ENCODE assay signal across 10 cellular contexts in the genomic region with DNA sequence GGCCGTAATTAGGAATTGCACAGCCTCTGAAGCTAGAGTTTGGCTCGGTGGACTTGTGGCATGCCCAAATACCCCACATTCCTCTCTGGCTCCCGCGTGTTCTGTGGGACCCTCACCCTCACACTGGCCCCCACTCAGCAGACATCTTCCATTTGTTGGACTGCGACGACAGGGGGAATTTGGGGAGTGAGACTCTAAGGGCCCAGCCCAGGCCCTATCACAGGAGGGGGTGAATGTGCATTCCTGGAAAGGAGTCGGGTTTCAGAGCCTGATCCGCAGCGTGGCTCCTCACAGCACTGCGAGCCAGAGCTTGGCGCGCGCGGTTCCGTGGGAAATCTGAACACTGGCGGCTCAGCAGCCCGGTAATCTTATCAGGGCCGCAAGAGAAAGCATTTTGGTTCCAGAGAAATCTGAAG. TPM values are rescaled to one million over a fixed set of nuclear protein-coding genes. Genes with fewer than 3 reads are reported as not detected.
DNase-seq lines count a peak whose midpoint lies in the region; ATAC-seq and TF ChIP-seq lines count a peak whose summit lies in the region.
"Had no signal": no experiment of that assay in that cellular context is flagged by ENCODE, and none has a peak within 500 bp of the region (broad histone marks: within the 10 kb centered on the region; RNA-seq: fewer than 3 reads in every experiment).

No MANE protein-coding gene starts in this region.

- H2AFZ ChIP-seq in hepatocyte = no peak overlapping the region

- no peaks in the 10 kb centered on the region for H3K9me3 Mint-ChIP-seq in HFFc6

- H3K9me3 ChIP-seq in WERI-Rb-1 (ENCODE audit: severe bottlenecking) (no peaks in the 10 kb centered on the region), hepatocyte (ENCODE audit: low read depth) (no peaks in the 10 kb centered on the region)

- ATAC-seq in sciatic nerve (peak; percentile 51), HG03460 (IDR thresholded peaks at IDR 0.05; ENCODE audit: unreplicated experiment) (no peak)
- ATAC-seq: esophagus mucosa had no signal

- H3K27me3 Mint-ChIP-seq in HFFc6 (ENCODE audit: insufficient read depth) = peaks cover 56% of the 10 kb centered on the region

- no peaks in the 10 kb centered on the region for H3K36me3 ChIP-seq in WERI-Rb-1
- H3K36me3 ChIP-seq in hepatocyte (replicated peaks; ENCODE audit: insufficient read depth, low read depth) = no peaks in the 10 kb centered on the region

- DNase-seq in NCI-H2227 (lab: John Stamatoyannopoulos, UW; ENCODE audit: unreplicated experiment) (peak; percentile 25), NCI-H2227 treated with DMSO at 0.1 percent for 48 hours (lab: John Stamatoyannopoulos, UW) (no peak), WERI-Rb-1 (peak; percentile 17), hepatocyte (ENCODE audit: low spot score) (peak; percentile 21), sciatic nerve (ENCODE audit: low spot score) (no peak), HFFc6 (no peak), SW 1271 (lab: John Stamatoyannopoulos, UW) (no peak)
- DNase-seq: 8988T had no signal

- H3K27ac ChIP-seq in WERI-Rb-1 (no peak overlapping the region), hepatocyte (no peak overlapping the region)

- H3K4me3 Mint-ChIP-seq in HFFc6 = no peak overlapping the region

- H3K9me2 ChIP-seq in hepatocyte (replicated peaks; ENCODE audit: insufficient read depth) = no peaks in the 10 kb centered on the region

- no peaks in the 10 kb centered on the region for H4K20me1 ChIP-seq in hepatocyte (ENCODE audit: insufficient read depth, poor library complexity, severe bottlenecking)

- no peaks in the 10 kb centered on the region for H3K36me3 Mint-ChIP-seq in HFFc6 (ENCODE audit: low read depth)

- H3K27me3 ChIP-seq in WERI-Rb-1 (ENCODE audit: insufficient read depth, low read depth, severe bottlenecking) (no peaks in the 10 kb centered on the region), hepatocyte (peaks cover 57% of the 10 kb centered on the region)

- no peaks in the 10 kb centered on the region for H3K79me2 ChIP-seq in hepatocyte

- peaks cover 12% of the 10 kb centered on the region for H3K4me1 Mint-ChIP-seq in HFFc6 (ENCODE audit: low read depth)

- H3K4me3 ChIP-seq in WERI-Rb-1 (ENCODE audit: low read depth, low read length) = peak overlapping the region; percentile 10
- no peak overlapping the region for H3K4me3 ChIP-seq in hepatocyte

- intact Hi-C loops in sciatic nerve (cut with DNase I) = no loop called here

- 10% methylated on average over 18 of the region's 18 CpGs for WGBS in hepatocyte (ENCODE audit: low lambda C conversion rate, missing lambda C conversion rate)

- no peak overlapping the region for H3K27ac Mint-ChIP-seq in HFFc6

- peaks cover 7% of the 10 kb centered on the region for H3K4me1 ChIP-seq in hepatocyte (ENCODE audit: insufficient read depth)

- peak overlapping the region; percentile 62 for H3K4me2 ChIP-seq in hepatocyte

- TF ChIP-seq CTCF in WERI-Rb-1 (IDR thresholded peaks at IDR 0.05; ENCODE audit: low read depth, low read length) = no peak
- no peak for TF ChIP-seq CTCF in hepatocyte (IDR thresholded peaks at IDR 0.05; ENCODE audit: poor library complexity)
- TF ChIP-seq CTCF in HFFc6 (IDR thresholded peaks at IDR 0.05) = no peak

RNA-seq across cellular contexts. Expression of a gene that starts 5.2 kb away (rescaled TPM):
- total RNA-seq in hepatocyte = 0.80 and 0.92 TPM in 2 replicates
- polyA plus RNA-seq in hepatocyte = 0.77 TPM in 1 of 2 replicates, not detected in the other
- 12.2 TPM for total RNA-seq in sciatic nerve
- not detected for total RNA-seq in HFFc6 (2021; fragmentation: NEBNext Ultra II Directional; extraction: Animal tissue kit (Norgen Biotek cat#: 25700))

Comparison
In these comparisons a context has a peak if more than half of its experiments do, and no peak if none do; other contexts are left out.
1. DNase-seq: peak in NCI-H2227 (single experiment), WERI-Rb-1 (single experiment) and hepatocyte (single experiment); none in NCI-H2227 treated with DMSO at 0.1 percent for 48 hours (single experiment), sciatic nerve (single experiment), HFFc6 (single experiment) and SW 1271 (0 of 2).